ENCODE assay signal across 8 cellular contexts in the genomic region with DNA sequence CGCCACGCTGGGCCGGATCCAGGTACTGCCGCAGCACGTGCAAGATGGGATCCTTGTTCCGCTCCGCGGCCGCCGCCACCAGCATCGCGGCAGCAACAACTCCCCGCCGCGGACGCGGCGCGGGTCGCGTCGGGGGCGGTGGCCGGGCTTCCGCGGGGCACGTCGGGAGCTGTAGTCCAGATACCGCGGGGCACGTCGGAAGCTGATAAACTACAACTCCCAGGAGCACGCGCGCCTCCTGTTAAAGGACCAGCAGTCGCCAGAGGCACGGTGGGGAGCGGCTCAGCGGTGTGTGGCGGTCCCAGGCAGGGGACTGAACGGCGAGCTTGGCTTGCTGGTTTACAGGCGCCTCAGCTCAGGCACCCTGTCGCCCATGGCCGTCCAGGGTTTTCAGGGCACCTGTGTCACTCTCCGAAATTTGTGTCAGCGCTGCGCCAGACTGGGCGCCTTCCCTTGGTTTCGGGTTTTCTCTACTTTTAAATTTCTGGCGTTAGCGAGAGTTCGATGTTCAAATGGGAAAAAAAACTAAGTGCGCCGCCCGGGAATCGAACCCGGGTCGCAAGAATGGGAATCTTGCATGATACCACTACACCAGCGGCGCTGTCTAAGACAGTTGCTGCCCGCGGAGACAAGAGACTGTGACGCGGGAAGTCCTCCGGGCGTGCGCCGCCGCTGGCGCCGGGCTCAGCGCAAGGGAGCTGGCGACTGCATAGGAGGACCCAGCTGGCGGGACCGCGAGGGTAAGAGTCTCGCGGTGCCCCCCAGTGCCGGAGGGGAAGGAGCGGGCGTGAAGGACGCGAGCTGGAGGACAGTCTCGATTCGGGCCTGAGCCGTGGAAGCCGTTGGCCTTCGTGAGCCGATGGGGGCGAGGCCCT. TPM values are rescaled to one million over a fixed set of nuclear protein-coding genes. Genes with fewer than 3 reads are reported as not detected.
DNase-seq lines count a peak whose midpoint lies in the region; ATAC-seq, FAIRE-seq and TF ChIP-seq lines count a peak whose summit lies in the region.

A gene (minus strand): TSS at position 100 of the 875 bp plus-strand sequence. CDS start 15 bp downstream, at position 85.

- H3K27ac ChIP-seq in adipose tissue (ENCODE audit: low read depth, low read length) = peak within 1 kb of the TSS; percentile 90
- H3K27ac ChIP-seq in heart left ventricle = peak within 1 kb of the TSS; percentile 94 to 100 (median 97)

- H3K4me1 ChIP-seq in heart left ventricle = peaks cover 3 to 30% (median 17%) of the 10 kb centered on the region in 12 donors

- H3K36me3 Mint-ChIP-seq in T-cell (no peaks in the 10 kb centered on the region), type B pancreatic cell (no peaks in the 10 kb centered on the region)

- H3K4me3 ChIP-seq in heart left ventricle = peak within 1 kb of the TSS; percentile 69 to 94 (median 82)

- H3K4me1 Mint-ChIP-seq in T-cell = peaks cover 7 to 8% (median 8%) of the 10 kb centered on the region in 3 donors
- peaks cover 5% of the 10 kb centered on the region for H3K4me1 Mint-ChIP-seq in type B pancreatic cell (ENCODE audit: unreplicated experiment)

- H3K27me3 ChIP-seq in heart left ventricle = no peaks in the 10 kb centered on the region

- peak; percentile 99 for FAIRE-seq in GM12892 (lab: Jason Lieb, UNC)

- H3K27ac Mint-ChIP-seq in T-cell = peak within 1 kb of the TSS; percentile 97 to 98
- H3K27ac Mint-ChIP-seq in type B pancreatic cell = peak within 1 kb of the TSS; percentile 99

- H3K4me3 Mint-ChIP-seq in T-cell = peak within 1 kb of the TSS; percentile 94 to 99 (median 95)
- H3K4me3 Mint-ChIP-seq in type B pancreatic cell = peak within 1 kb of the TSS; percentile 93

- peaks cover 0 to 3% of the 10 kb centered on the region in 2 donors for H3K27me3 Mint-ChIP-seq in T-cell
- H3K27me3 Mint-ChIP-seq in type B pancreatic cell = peaks cover 6% of the 10 kb centered on the region

- intact Hi-C loops in heart left ventricle (cut with DNase I) (loop anchor here in 3 of 10 donors (1.0 to 2.0 kb wide), 3 partner anchors 46 to 47 kb away; a partner anchor contains a TSS), posterior cingulate gyrus (cut with DNase I) (loop anchor here (2.0 kb wide), 1 partner anchor 44 kb away; no protein-coding TSS in a partner anchor)

- TF ChIP-seq POLR2A in GM12892 (IDR thresholded peaks at IDR 0.05; ENCODE audit: low read depth, low read length) = peak; percentile 68
- peak in 1 of 2 donors; percentile 74 for TF ChIP-seq POLR2A in heart left ventricle (IDR thresholded peaks at IDR 0.05)

- no peaks in the 10 kb centered on the region for H3K9me3 ChIP-seq in heart left ventricle

- ATAC-seq in HG02852 (IDR thresholded peaks at IDR 0.05; ENCODE audit: unreplicated experiment) (peak; percentile 60), T-cell (replicated peaks in 1 of 4) (peak; percentile 85 to 88 (median 87)), heart left ventricle (peak; percentile 82 to 93 (median 89))

- TF ChIP-seq CTCF in heart left ventricle (IDR thresholded peaks at IDR 0.05) = no peak
- no peak for TF ChIP-seq CTCF in type B pancreatic cell (conservative IDR thresholded peaks at IDR 0.05)

- DNase-seq in GM12892 (ENCODE audit: insufficient read length) = peak; percentile 99
- peak; percentile 99 for DNase-seq in NCI-H146 (lab: John Stamatoyannopoulos, UW)
- peak; percentile 87 to 96 (median 92) for DNase-seq in T-cell
- DNase-seq in heart left ventricle = peak; percentile 95 to 99 (median 97)
- DNase-seq in posterior cingulate gyrus = peak; percentile 91 to 99 (median 97)
- DNase-seq in type B pancreatic cell (ENCODE audit: extremely low spot score, unreplicated experiment) = peak; percentile 97

- WGBS in adipose tissue, 3 donors = 0% methylated on average over 85 to 91 of the region's 91 CpGs
- WGBS in heart left ventricle, 4 donors = 0 to 1% (median 0%) methylated on average over 53 to 91 of the region's 91 CpGs

- POLR2A ChIA-PET in T-cell (lab: Charles Lee) = no interaction called here

- H3K9me3 Mint-ChIP-seq in T-cell (no peaks in the 10 kb centered on the region), type B pancreatic cell (no peaks in the 10 kb centered on the region)

- H3K36me3 ChIP-seq in heart left ventricle = peaks cover 0 to 16% (median 0%) of the 10 kb centered on the region in 9 donors

- CTCF ChIA-PET in T-cell (lab: Charles Lee) = interaction anchor here in 1 of 2 donors (1.1 to 1.2 kb wide), 2 partner anchors 48 to 57 kb away, joined by 3 read pairs; no protein-coding TSS in a partner anchor

RNA-seq across cellular contexts. Expression of the gene that starts here (rescaled TPM):
- polyA plus RNA-seq in GM12892 (2012; ENCODE audit: missing spikeins) = 44.1 TPM
- total RNA-seq in T-cell (10 to 100 TPM; 42.1 to 94.0 (median 87.2) TPM), heart left ventricle (100 to 1,000 TPM in 2 of 9 donors, 10 to 100 TPM in 7; 39.6 to 187 (median 44.7) TPM), type B pancreatic cell (ENCODE audit: low replicate concordance) (74.4 and 77.0 TPM in 2 replicates)
- polyA plus RNA-seq in adipose tissue (100 to 1,000 TPM in 2 of 3 donors, 10 to 100 TPM in 1; 65.0 to 125 (median 109) TPM), heart left ventricle (100 to 1,000 TPM; 101 to 165 TPM)

Comparison
In these comparisons a context has a peak if more than half of its experiments do, and no peak if none do; other contexts are left out.
1. Peak in every context shown above with its lines: DNase-seq, ATAC-seq, H3K4me3 ChIP-seq and H3K27ac ChIP-seq.